ENCODE assay signal across 8 cellular contexts in genomic region chr9:35079426-35080341, GRCh38. TPM values are rescaled to one million over a fixed set of nuclear protein-coding genes. Genes with fewer than 3 reads are reported as not detected.
DNase-seq lines count a peak whose midpoint lies in the region; ATAC-seq and TF ChIP-seq lines count a peak whose summit lies in the region.

FANCG (minus strand) TSS chr9:35079942; CDS start chr9:35079524, 418 bp downstream.

- H3K4me3 ChIP-seq in lower leg skin (ENCODE audit: low read depth, poor library complexity, severe bottlenecking) = peak within 1 kb of the TSS; percentile 47

- peaks cover 30% of the 10 kb centered on the region for H3K36me3 Mint-ChIP-seq in activated CD4-positive, alpha-beta memory T cell treated with anti-CD3 and anti-CD28 coated beads for 36 hours

- no peak for TF ChIP-seq POLR2A in lower leg skin (IDR thresholded peaks at IDR 0.05)

- intact Hi-C loops in activated CD4-positive, alpha-beta memory T cell treated with anti-CD3 and anti-CD28 coated beads for 36 hours (cut with micrococcal nuclease) = loop anchor here (1.0 to 10.0 kb wide), 4 partner anchors 7 to 655 kb away; partner anchors contain the start of genes CREB3, PIGO, STOML2 and TLN1
- intact Hi-C loops in lower leg skin (cut with DNase I; ENCODE audit: low total_unique reads) = no loop called here

- H3K27me3 Mint-ChIP-seq in activated CD4-positive, alpha-beta memory T cell treated with anti-CD3 and anti-CD28 coated beads for 36 hours = no peaks in the 10 kb centered on the region

- CTCF ChIA-PET in activated CD4-positive, alpha-beta memory T cell treated with anti-CD3 and anti-CD28 coated beads for 36 hours (lab: Charles Lee) = interaction anchor here (0.9 to 4.4 kb wide), 11 partner anchors 8 to 180 kb away, joined by 3 to 40 read pairs (median 5); partner anchors contain the start of genes ATOSB, PIGO and STOML2

- no peaks in the 10 kb centered on the region for H3K9me3 Mint-ChIP-seq in activated CD4-positive, alpha-beta memory T cell treated with anti-CD3 and anti-CD28 coated beads for 36 hours

- peak within 1 kb of the TSS; percentile 92 for H3K4me3 Mint-ChIP-seq in activated CD4-positive, alpha-beta memory T cell treated with anti-CD3 and anti-CD28 coated beads for 36 hours

- peak within 1 kb of the TSS; percentile 85 for H3K27ac ChIP-seq in C4-2B

- DNase-seq in NCI-H748 treated with DMSO at 0.1 percent for 48 hours (lab: John Stamatoyannopoulos, UW) (peak; percentile 83), ecto neural progenitor cell (ENCODE audit: low spot score) (peak; percentile 94), lower leg skin (ENCODE audit: low spot score in 2 of 2) (peak; percentile 84 to 96)
- peak; percentile 91 for DNase-seq in activated CD4-positive, alpha-beta memory T cell treated with anti-CD3 and anti-CD28 coated beads for 36 hours
- peak; percentile 73 to 83 for DNase-seq in stimulated activated CD4-positive, alpha-beta T cell treated with anti-CD3 and anti-CD28 coated beads, Interleukin-4, amount 100 ng/mL, for 48 hours (ENCODE audit: low read depth in 2 of 2)

- ATAC-seq in GM19351 (IDR thresholded peaks at IDR 0.05; ENCODE audit: unreplicated experiment) (peak; percentile 90), HG03521 (IDR thresholded peaks at IDR 0.05; ENCODE audit: unreplicated experiment) (peak; percentile 87)

- POLR2A ChIA-PET in activated CD4-positive, alpha-beta memory T cell treated with anti-CD3 and anti-CD28 coated beads for 36 hours (lab: Charles Lee) = interaction anchor here (0.6 to 2.7 kb wide), 10 partner anchors 8 to 442 kb away, joined by 3 to 29 read pairs (median 7); partner anchors contain the start of genes PIGO, SIGMAR1 and STOML2

- 0% methylated on average over 25 to 33 of the region's 67 CpGs for WGBS in lower leg skin, 2 donors

- no peak for TF ChIP-seq CTCF in C4-2B (conservative IDR thresholded peaks at IDR 0.05)
- no peak for TF ChIP-seq CTCF in lower leg skin (IDR thresholded peaks at IDR 0.05)

- H3K27ac Mint-ChIP-seq in activated CD4-positive, alpha-beta memory T cell treated with anti-CD3 and anti-CD28 coated beads for 36 hours = peak within 1 kb of the TSS; percentile 98

- H3K4me1 Mint-ChIP-seq in activated CD4-positive, alpha-beta memory T cell treated with anti-CD3 and anti-CD28 coated beads for 36 hours (ENCODE audit: low read depth) = peaks cover 16% of the 10 kb centered on the region

RNA-seq across cellular contexts. Expression of gene FANCG, which starts in this region (rescaled TPM):
- 100 to 1,000 TPM; 103 to 107 TPM for total RNA-seq in activated CD4-positive, alpha-beta memory T cell treated with anti-CD3 and anti-CD28 coated beads for 36 hours
- total RNA-seq in lower leg skin = 10 to 100 TPM in 3 of 4 donors, 1 to 10 TPM in 1; 5.3 to 34.7 (median 11.6) TPM

Comparison
In these comparisons a context has a peak if more than half of its experiments do, and no peak if none do; other contexts are left out.
1. Peak in every context shown above with its lines: DNase-seq, ATAC-seq, H3K4me3 ChIP-seq and H3K27ac ChIP-seq.